In the genomic region with DNA sequence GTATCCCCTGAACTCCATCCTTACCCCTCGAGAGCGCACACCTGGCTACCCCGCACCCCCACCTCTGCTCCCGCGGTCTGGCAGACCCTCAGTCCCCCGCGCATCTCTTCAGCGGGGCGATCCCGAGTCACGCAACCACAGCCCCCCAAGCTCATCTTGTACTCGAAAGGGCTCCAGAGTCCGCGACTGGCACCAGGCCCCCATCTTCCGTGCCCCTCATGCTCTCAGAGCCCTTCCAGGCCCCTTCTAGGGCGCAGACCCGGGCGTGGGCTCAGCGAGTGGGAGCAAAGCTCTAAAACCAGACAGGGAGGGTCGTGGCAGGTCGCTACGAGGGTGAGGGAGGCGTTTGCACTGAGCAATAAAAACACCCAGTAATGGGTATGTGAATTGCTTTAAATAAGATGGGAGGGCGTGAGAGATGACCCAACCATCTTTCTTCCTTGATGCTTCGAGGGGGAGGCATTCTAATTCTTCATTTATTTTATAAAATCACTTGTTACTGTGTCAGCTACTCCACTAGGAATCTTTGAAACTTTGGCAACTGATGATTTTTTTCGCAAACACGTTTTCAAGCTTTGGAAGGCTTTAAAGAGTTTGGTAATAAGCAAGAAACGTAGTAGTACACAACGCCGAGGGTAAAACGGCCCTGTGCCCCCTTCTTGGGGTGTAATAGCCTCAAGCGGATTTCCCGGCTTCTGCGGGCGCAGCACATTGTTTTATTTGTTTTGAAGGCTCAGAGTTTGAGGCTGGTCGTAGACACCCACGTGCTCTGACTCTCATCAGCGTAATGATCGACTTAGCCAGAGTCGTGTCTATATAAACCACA, we compare ENCODE assay signal across 8 cellular contexts. TPM values are rescaled to one million over a fixed set of nuclear protein-coding genes. Genes with fewer than 3 reads are reported as not detected.
DNase-seq lines count a peak whose midpoint lies in the region; ATAC-seq and TF ChIP-seq lines count a peak whose summit lies in the region.

No MANE protein-coding gene starts in this region.

- H2BK120ac ChIP-seq in H9 (ENCODE audit: low read depth, low read length, poor library complexity, severe bottlenecking) = no peak overlapping the region

- H3T11ph ChIP-seq in H9 (ENCODE audit: low read length) = no peak overlapping the region

- H4K8ac ChIP-seq in H9 (replicated peaks; ENCODE audit: insufficient read length, low read depth, low read length) = no peak overlapping the region

- no peak overlapping the region for H3K18ac ChIP-seq in H9 (ENCODE audit: insufficient read length, low read depth, low read length)

- peaks cover 30 to 31% of the 10 kb centered on the region in 2 experiments for H3K4me1 Mint-ChIP-seq in H9
- H3K4me1 Mint-ChIP-seq in T-helper 1 cell treated with Interleukin-12 subunit alpha and Interleukin-12 subunit beta and Interleukin-4 antibody, amounts not matched to agents 30 μg/mL and 1 μg/mL, for 36 hours (ENCODE audit: low read depth) = peaks cover 44% of the 10 kb centered on the region

- no peak for TF ChIP-seq CTCF in H9 (conservative IDR thresholded peaks at IDR 0.05)
- TF ChIP-seq CTCF in cardiac fibroblast (IDR thresholded peaks at IDR 0.05; ENCODE audit: low read depth, low read length) = no peak

- H2BK12ac ChIP-seq in H9 (ENCODE audit: insufficient read length, low read depth, low read length) = no peak overlapping the region

- H3K9me3 Mint-ChIP-seq in H9 = no peaks in the 10 kb centered on the region; a peak in 1 of 5 replicates
- no peaks in the 10 kb centered on the region for H3K9me3 Mint-ChIP-seq in T-helper 1 cell treated with Interleukin-12 subunit alpha and Interleukin-12 subunit beta and Interleukin-4 antibody, amounts not matched to agents 30 μg/mL and 1 μg/mL, for 36 hours

- no peak overlapping the region for H2AFZ ChIP-seq in H9 (ENCODE audit: low read length)

- H2BK5ac ChIP-seq in H9 (ENCODE audit: insufficient read length, low read length) = no peak overlapping the region

- no peaks in the 10 kb centered on the region for H3K36me3 Mint-ChIP-seq in H9 (ENCODE audit: insufficient read depth in 1 of 3, low read depth in 3 of 3)
- peaks cover 3% of the 10 kb centered on the region for H3K36me3 Mint-ChIP-seq in T-helper 1 cell treated with Interleukin-12 subunit alpha and Interleukin-12 subunit beta and Interleukin-4 antibody, amounts not matched to agents 30 μg/mL and 1 μg/mL, for 36 hours (ENCODE audit: low read depth)

- no peak overlapping the region for H2BK15ac ChIP-seq in H9 (ENCODE audit: low read depth, low read length)

- no peaks in the 10 kb centered on the region for H3K9me3 ChIP-seq in H9 (ENCODE audit: control insufficient read depth, low read depth, low read length)
- H3K9me3 ChIP-seq in mononuclear cell (ENCODE audit: low read depth, low read length) = no peaks in the 10 kb centered on the region

- H3K79me2 ChIP-seq in H9 (ENCODE audit: insufficient read depth, low read length) = no peaks in the 10 kb centered on the region

- no peak overlapping the region for H2AK5ac ChIP-seq in H9 (ENCODE audit: insufficient read length, low read length)

- H4K5ac ChIP-seq in H9 (ENCODE audit: insufficient read length, low read depth, low read length) = no peak overlapping the region

- no peak overlapping the region for H3K4ac ChIP-seq in H9 (ENCODE audit: low read depth, low read length)

- H3K14ac ChIP-seq in H9 (ENCODE audit: insufficient read depth, low read length) = no peak overlapping the region

- peak overlapping the region; percentile 63 to 86 for H3K4me3 ChIP-seq in cardiac fibroblast (replicated peaks in 1 of 2; ENCODE audit: low read depth in 2 of 2, low read length in 2 of 2)
- H3K4me3 ChIP-seq in mononuclear cell (ENCODE audit: low read length) = peak overlapping the region; percentile 79

- H3K27me3 Mint-ChIP-seq in H9 (ENCODE audit: low read depth) = peaks cover 91% of the 10 kb centered on the region
- H3K27me3 Mint-ChIP-seq in T-helper 1 cell treated with Interleukin-12 subunit alpha and Interleukin-12 subunit beta and Interleukin-4 antibody, amounts not matched to agents 30 μg/mL and 1 μg/mL, for 36 hours (ENCODE audit: low read depth) = peaks cover 52% of the 10 kb centered on the region

- no peak overlapping the region for H2BK20ac ChIP-seq in H9 (ENCODE audit: low read depth, low read length, poor library complexity, severe bottlenecking)

- H3K27me3 ChIP-seq in H9 (ENCODE audit: insufficient read depth, low read length) = peaks cover 31% of the 10 kb centered on the region; the same call in 1 of the 2 replicates
- H3K27me3 ChIP-seq in mononuclear cell (ENCODE audit: insufficient read depth, low read length) = peaks cover 31% of the 10 kb centered on the region

- H3K79me1 ChIP-seq in H9 (ENCODE audit: insufficient read depth, low read depth, low read length, poor library complexity, severe bottlenecking) = no peaks in the 10 kb centered on the region

- no peak overlapping the region for H3K27ac ChIP-seq in H9 (ENCODE audit: insufficient read length, low read depth, low read length)

- H3K23me2 ChIP-seq in H9 (ENCODE audit: insufficient read length, low read depth, low read length, poor library complexity, severe bottlenecking) = peaks cover 32% of the 10 kb centered on the region

- no peak overlapping the region for H3K23ac ChIP-seq in H9 (ENCODE audit: insufficient read length, low read depth, low read length)

- H4K20me1 ChIP-seq in H9 (ENCODE audit: control insufficient read depth, insufficient read depth, insufficient read length) = no peaks in the 10 kb centered on the region

- peak overlapping the region; percentile 52 to 91 for H3K4me3 Mint-ChIP-seq in H9
- peak overlapping the region; percentile 95 for H3K4me3 Mint-ChIP-seq in T-helper 1 cell treated with Interleukin-12 subunit alpha and Interleukin-12 subunit beta and Interleukin-4 antibody, amounts not matched to agents 30 μg/mL and 1 μg/mL, for 36 hours

- peak overlapping the region; percentile 92 for H3K4me2 ChIP-seq in H9 (ENCODE audit: insufficient read depth, insufficient read length, low read length)

- no peak overlapping the region for H3K56ac ChIP-seq in H9 (ENCODE audit: insufficient read length, low read depth, low read length)

- H4K91ac ChIP-seq in H9 (ENCODE audit: insufficient read length, low read depth, low read length) = no peak overlapping the region

- H3K4me1 ChIP-seq in H9 (ENCODE audit: insufficient read depth, low read length) (no peaks in the 10 kb centered on the region), mononuclear cell (ENCODE audit: insufficient read depth, low read length) (peaks cover 51% of the 10 kb centered on the region)

- no peak overlapping the region for H3K27ac Mint-ChIP-seq in H9
- peak overlapping the region; percentile 83 for H3K27ac Mint-ChIP-seq in T-helper 1 cell treated with Interleukin-12 subunit alpha and Interleukin-12 subunit beta and Interleukin-4 antibody, amounts not matched to agents 30 μg/mL and 1 μg/mL, for 36 hours

- DNase-seq in H9 = no peak
- DNase-seq in cardiac fibroblast (ENCODE audit: low read depth in 2 of 2) = peak; percentile 66 to 72
- DNase-seq in stimulated activated naive CD4-positive, alpha-beta T cell treated with Interleukin-2 at 50 U/mL for 16 hours (lab: John Stamatoyannopoulos, UW) = peak; percentile 75
- DNase-seq in A172 (ENCODE audit: low spot score) = no peak
- no peak for DNase-seq in OCI-M1 (lab: John Stamatoyannopoulos, UW)

- WGBS in H9 (ENCODE audit: extremely low coverage, insufficient read length, low lambda C conversion rate) = no CpG with 5 or more reads among the region's 40 CpGs

- no peak overlapping the region for H3K9ac ChIP-seq in H9 (ENCODE audit: extremely low read depth, insufficient read length, low read length)

- no peak for ATAC-seq in GM21619 (IDR thresholded peaks at IDR 0.05; ENCODE audit: unreplicated experiment)

RNA-seq across cellular contexts. Expression of a gene that starts 42.6 kb away (rescaled TPM):
- 22.5 and 22.7 TPM in 2 replicates for total RNA-seq in H9 (2021)
- total RNA-seq in mononuclear cell = 7.1 TPM
- total RNA-seq in A172 (2014; rRNA removed; shearing (Covaris generic)) = 5.3 and 8.2 TPM in 2 replicates

Comparison
In these comparisons a context has a peak if more than half of its experiments do, and no peak if none do; other contexts are left out.
1. DNase-seq: peak in cardiac fibroblast (2 of 2) and stimulated activated naive CD4-positive, alpha-beta T cell treated with Interleukin-2 at 50 U/mL for 16 hours (single experiment); none in H9 (single experiment), A172 (single experiment) and OCI-M1 (single experiment).